In genomic region chr1:17596186-17596585, GRCh38 we compare ENCODE assay signal across 18 cellular contexts. TPM values are rescaled to one million over a fixed set of nuclear protein-coding genes. Genes with fewer than 3 reads are reported as not detected.
DNase-seq lines count a peak whose midpoint lies in the region; TF ChIP-seq lines count a peak whose summit lies in the region.
"Had no signal": no experiment of that assay in that cellular context is flagged by ENCODE, and none has a peak within 500 bp of the region (broad histone marks: within the 10 kb centered on the region; RNA-seq: fewer than 3 reads in every experiment).

No MANE protein-coding gene starts in this region.

- no peak overlapping the region for H3K23ac ChIP-seq in trophoblast cell (ENCODE audit: low read length)

- no peak overlapping the region for H3K14ac ChIP-seq in trophoblast cell (ENCODE audit: low read length)

- H3K18ac ChIP-seq in trophoblast cell (ENCODE audit: low read length): no peak overlapping the region

- no peak overlapping the region for H2AK5ac ChIP-seq in trophoblast cell (ENCODE audit: low read length)

- H3K27me3 ChIP-seq in esophagus muscularis mucosa (no peaks in the 10 kb centered on the region), rectal smooth muscle tissue (ENCODE audit: control insufficient read depth, insufficient read depth, low read length) (no peaks in the 10 kb centered on the region), trophoblast cell (ENCODE audit: insufficient read depth, low read length) (no peaks in the 10 kb centered on the region)
- H3K27me3 ChIP-seq: body of pancreas had no signal

- H3K79me1 ChIP-seq in trophoblast cell (ENCODE audit: low read length): peaks cover 5% of the 10 kb centered on the region

- H2AFZ ChIP-seq in trophoblast cell (ENCODE audit: insufficient read depth, low read length, poor library complexity): no peak overlapping the region

- H3K79me2 ChIP-seq in trophoblast cell (ENCODE audit: control insufficient read depth, insufficient read depth, low read length, poor library complexity): no peaks in the 10 kb centered on the region

- H3K36me3 ChIP-seq in esophagus muscularis mucosa (peaks cover 0 to 20% (median 0%) of the 10 kb centered on the region in 4 donors), rectal smooth muscle tissue (ENCODE audit: control insufficient read depth, insufficient read depth, low read length) (peaks cover 6% of the 10 kb centered on the region), trophoblast cell (ENCODE audit: control insufficient read depth in 1 of 2, insufficient read depth in 2 of 2, low read length in 2 of 2) (peaks cover 3 to 11% of the 10 kb centered on the region in 2 experiments)

- H4K8ac ChIP-seq in trophoblast cell (ENCODE audit: low read depth, low read length): no peak overlapping the region

- H4K12ac ChIP-seq in trophoblast cell (ENCODE audit: low read depth, low read length): no peak overlapping the region

- no peak overlapping the region for H3K4ac ChIP-seq in trophoblast cell (ENCODE audit: low read depth, low read length)

- H2BK120ac ChIP-seq in trophoblast cell (ENCODE audit: insufficient read depth, low read length, poor library complexity): no peak overlapping the region

- DNase-seq in DMS153 (lab: John Stamatoyannopoulos, UW): peak; percentile 6
- DNase-seq in DMS153 treated with DMSO at 0.1 percent for 48 hours (lab: John Stamatoyannopoulos, UW; ENCODE audit: unreplicated experiment): no peak
- peak; percentile 30 for DNase-seq in NCI-H510A (lab: John Stamatoyannopoulos, UW)
- no peak for DNase-seq in esophagus muscularis mucosa (ENCODE audit: extremely low spot score)
- DNase-seq in cerebellum (ENCODE audit: low spot score): no peak
- DNase-seq in trophoblast cell: no peak
- no peak for DNase-seq in erythroblast (lab: John Stamatoyannopoulos, UW)
- DNase-seq: activated CD4-positive, alpha-beta T cell treated with anti-CD3 and anti-CD28 coated beads, Interleukin-2, amount 10 ng/mL, durations not matched to agents 24 days and 14 days; body of pancreas; foreskin fibroblast; IMR-90; MM.1S; NCI-H1436 treated with DMSO at 0.1 percent for 48 hours; NCI-H2227 treated with DMSO at 0.1 percent for 48 hours; stimulated activated CD4-positive, alpha-beta T cell treated with anti-CD3 and anti-CD28 coated beads, Interleukin-2, amount 100 ng/mL, for 48 hours; T-cell had no signal

- intact Hi-C loops in esophagus muscularis mucosa (cut with DNase I): no loop called here

- TF ChIP-seq EP300 in esophagus muscularis mucosa (IDR thresholded peaks at IDR 0.05): no peak

- 76% methylated on average over 8 of the region's 9 CpGs for WGBS in esophagus muscularis mucosa
- no CpG with 5 or more reads among the region's 9 CpGs for WGBS in trophoblast cell (ENCODE audit: extremely low coverage, insufficient coverage, insufficient read length)

- no peak for TF ChIP-seq CTCF in esophagus muscularis mucosa (IDR thresholded peaks at IDR 0.05)

- H3K9me3 ChIP-seq in esophagus muscularis mucosa (no peaks in the 10 kb centered on the region), trophoblast cell (ENCODE audit: insufficient read depth, low read depth, low read length) (no peaks in the 10 kb centered on the region)
- H3K9me3 ChIP-seq: body of pancreas had no signal

- no peak overlapping the region for H3K9ac ChIP-seq in rectal smooth muscle tissue (ENCODE audit: low read length)
- no peak overlapping the region for H3K9ac ChIP-seq in trophoblast cell (ENCODE audit: low read length)

- H4K91ac ChIP-seq in trophoblast cell (ENCODE audit: low read depth, low read length): no peak overlapping the region

- H2BK12ac ChIP-seq in trophoblast cell (ENCODE audit: low read length): no peak overlapping the region

- no peak overlapping the region for H2BK5ac ChIP-seq in trophoblast cell (ENCODE audit: low read depth, low read length, poor library complexity)

- no peak overlapping the region for H3K4me3 ChIP-seq in esophagus muscularis mucosa
- peak overlapping the region; percentile 3 for H3K4me3 ChIP-seq in rectal smooth muscle tissue (ENCODE audit: low read length)
- no peak overlapping the region for H3K4me3 ChIP-seq in trophoblast cell (ENCODE audit: low read depth, low read length)
- H3K4me3 ChIP-seq: body of pancreas had no signal

- H3K27ac ChIP-seq in esophagus muscularis mucosa (replicated peaks in 1 of 4) (peak overlapping the region; percentile 48 to 64 (median 54)), rectal smooth muscle tissue (ENCODE audit: low read depth, low read length) (peak overlapping the region; percentile 43), trophoblast cell (ENCODE audit: low read depth, low read length) (no peak overlapping the region)
- H3K27ac ChIP-seq: 22Rv1, body of pancreas had no signal

- no peak overlapping the region for H3K4me2 ChIP-seq in trophoblast cell (ENCODE audit: low read length)

- H3K4me1 ChIP-seq in esophagus muscularis mucosa: peaks cover 45 to 91% (median 70%) of the 10 kb centered on the region in 4 donors
- H3K4me1 ChIP-seq in rectal smooth muscle tissue (ENCODE audit: control insufficient read depth, insufficient read depth, low read length): peaks cover 2% of the 10 kb centered on the region
- peaks cover 15 to 23% of the 10 kb centered on the region in 2 experiments for H3K4me1 ChIP-seq in trophoblast cell (ENCODE audit: control insufficient read depth in 1 of 2, insufficient read depth in 2 of 2, low read length in 2 of 2)

- TF ChIP-seq POLR2A in esophagus muscularis mucosa (IDR thresholded peaks at IDR 0.05; ENCODE audit: low read depth): no peak
- no peak for TF ChIP-seq POLR2A in erythroblast (IDR thresholded peaks at IDR 0.05; ENCODE audit: low read length)

RNA-seq across cellular contexts. Expression of gene ARHGEF10L, which starts 56.7 kb away (rescaled TPM):
- total RNA-seq in esophagus muscularis mucosa: 10 to 100 TPM; 46.6 to 93.0 (median 66.9) TPM
- 33.8 TPM for total RNA-seq in cerebellum
- polyA plus RNA-seq in trophoblast cell (2013): 9.9 TPM in 2 replicates
- total RNA-seq: activated CD4-positive, alpha-beta T cell treated with anti-CD3 and anti-CD28 coated beads, Interleukin-2, amount 10 ng/mL, durations not matched to agents 24 days and 14 days had no signal

Comparison
In these comparisons a context has a peak if more than half of its experiments do, and no peak if none do; other contexts are left out.
1. DNase-seq: peak in DMS153 (single experiment) and NCI-H510A (single experiment); none in DMS153 treated with DMSO at 0.1 percent for 48 hours (single experiment), esophagus muscularis mucosa (single experiment), cerebellum (single experiment), trophoblast cell (0 of 2) and erythroblast (0 of 2).